ENCODE assay signal across 19 cellular contexts in genomic region chr16:53084141-53084541, GRCh38. TPM values are rescaled to one million over a fixed set of nuclear protein-coding genes. Genes with fewer than 3 reads are reported as not detected.
A peak's percentile ranks its signal among the peaks of the same experiment; 100 is the strongest.
DNase-seq lines count a peak whose midpoint lies in the region; ATAC-seq and TF ChIP-seq lines count a peak whose summit lies in the region.
"Had no signal": no experiment of that assay in that cellular context is flagged by ENCODE, and none has a peak within 500 bp of the region (broad histone marks: within the 10 kb centered on the region; RNA-seq: fewer than 3 reads in every experiment).

No MANE protein-coding gene starts in this region.

- peak overlapping the region; percentile 45 to 58 for H3K27ac ChIP-seq in tibial artery
- H3K27ac ChIP-seq: SJSA1 had no signal

- H3K27me3 Mint-ChIP-seq in central memory CD8-positive, alpha-beta T cell, result no peaks in the 10 kb centered on the region
- H3K27me3 Mint-ChIP-seq in mesothelial cell of epicardium (ENCODE audit: low read depth), result no peaks in the 10 kb centered on the region
- H3K27me3 Mint-ChIP-seq in naive thymus-derived CD8-positive, alpha-beta T cell, result no peaks in the 10 kb centered on the region
- H3K27me3 Mint-ChIP-seq: activated naive CD4-positive, alpha-beta T cell treated with anti-CD3 and anti-CD28 coated beads, Interleukin-2, amount 50 U/mL, for 24 hours had no signal

- H3K36me3 ChIP-seq in MG63, result peaks cover 12% of the 10 kb centered on the region
- no peaks in the 10 kb centered on the region for H3K36me3 ChIP-seq in tibial artery
- H3K36me3 ChIP-seq: SJSA1 had no signal

- H3K27ac Mint-ChIP-seq in central memory CD8-positive, alpha-beta T cell (ENCODE audit: low read depth), result peak overlapping the region; percentile 27
- peak overlapping the region; percentile 83 for H3K27ac Mint-ChIP-seq in mesothelial cell of epicardium
- H3K27ac Mint-ChIP-seq in naive thymus-derived CD8-positive, alpha-beta T cell, result no peak overlapping the region
- H3K27ac Mint-ChIP-seq: activated naive CD4-positive, alpha-beta T cell treated with anti-CD3 and anti-CD28 coated beads, Interleukin-2, amount 50 U/mL, for 24 hours had no signal

- H3K4me3 Mint-ChIP-seq in central memory CD8-positive, alpha-beta T cell, result no peak overlapping the region
- no peak overlapping the region for H3K4me3 Mint-ChIP-seq in mesothelial cell of epicardium
- no peak overlapping the region for H3K4me3 Mint-ChIP-seq in naive thymus-derived CD8-positive, alpha-beta T cell
- H3K4me3 Mint-ChIP-seq: activated naive CD4-positive, alpha-beta T cell treated with anti-CD3 and anti-CD28 coated beads, Interleukin-2, amount 50 U/mL, for 24 hours; immature natural killer cell had no signal

- intact Hi-C loops in tibial artery (cut with DNase I; ENCODE audit: low total_unique reads), result no loop called here

- H3K9me3 ChIP-seq in MG63 (no peaks in the 10 kb centered on the region), tibial artery (no peaks in the 10 kb centered on the region)
- H3K9me3 ChIP-seq: mucosa of descending colon, SJSA1 had no signal

- DNase-seq in MG63, result peak; percentile 75
- no peak for DNase-seq in central memory CD8-positive, alpha-beta T cell (ENCODE audit: low spot score in 2 of 2)
- DNase-seq in mesothelial cell of epicardium (ENCODE audit: low spot score in 2 of 2, unreplicated experiment in 2 of 2), result no peak
- peak; percentile 68 to 80 for DNase-seq in tibial artery
- DNase-seq in naive thymus-derived CD8-positive, alpha-beta T cell, result no peak
- DNase-seq in NCI-H748 (lab: John Stamatoyannopoulos, UW; ENCODE audit: unreplicated experiment), result no peak
- DNase-seq in superior temporal gyrus (ENCODE audit: extremely low spot score), result no peak
- DNase-seq: activated CD4-positive, alpha-beta T cell treated with anti-CD3 and anti-CD28 coated beads for 48 hours; C1 segment of cervical spinal cord; foreskin fibroblast; immature natural killer cell; mucosa of descending colon; NCI-H1105 treated with DMSO at 0.1 percent for 48 hours; NCI-H2171 treated with DMSO at 0.1 percent for 48 hours; small intestine; stimulated activated naive CD8-positive, alpha-beta T cell treated with anti-CD3 and anti-CD28 coated beads, Interleukin-15, Interleukin-2, amounts not matched to agents 100 U/mL and 50 U/mL, for 24 hours; T1000 had no signal

- TF ChIP-seq CTCF in mesothelial cell of epicardium (IDR thresholded peaks at IDR 0.05; ENCODE audit: unreplicated experiment) (no peak), tibial artery (IDR thresholded peaks at IDR 0.05) (no peak)

- H3K36me3 Mint-ChIP-seq in central memory CD8-positive, alpha-beta T cell (ENCODE audit: insufficient read depth), result peaks cover 8% of the 10 kb centered on the region
- no peaks in the 10 kb centered on the region for H3K36me3 Mint-ChIP-seq in mesothelial cell of epicardium
- H3K36me3 Mint-ChIP-seq in naive thymus-derived CD8-positive, alpha-beta T cell, result peaks cover 0 to 2% (median 0%) of the 10 kb centered on the region in 3 donors
- H3K36me3 Mint-ChIP-seq: activated naive CD4-positive, alpha-beta T cell treated with anti-CD3 and anti-CD28 coated beads, Interleukin-2, amount 50 U/mL, for 24 hours had no signal

- H3K27me3 ChIP-seq in MG63 (no peaks in the 10 kb centered on the region), tibial artery (no peaks in the 10 kb centered on the region)
- H3K27me3 ChIP-seq: SJSA1 had no signal

- no peaks in the 10 kb centered on the region for H3K9me3 Mint-ChIP-seq in central memory CD8-positive, alpha-beta T cell
- H3K9me3 Mint-ChIP-seq in mesothelial cell of epicardium, result no peaks in the 10 kb centered on the region
- no peaks in the 10 kb centered on the region for H3K9me3 Mint-ChIP-seq in naive thymus-derived CD8-positive, alpha-beta T cell
- H3K9me3 Mint-ChIP-seq: activated naive CD4-positive, alpha-beta T cell treated with anti-CD3 and anti-CD28 coated beads, Interleukin-2, amount 50 U/mL, for 24 hours; immature natural killer cell had no signal

- H3K4me1 ChIP-seq in tibial artery, result peaks cover 8 to 67% (median 31%) of the 10 kb centered on the region in 4 donors

- H3K4me3 ChIP-seq in MG63 (no peak overlapping the region), tibial artery (no peak overlapping the region)
- H3K4me3 ChIP-seq: mucosa of descending colon, SJSA1 had no signal

- POLR2A ChIA-PET in naive thymus-derived CD8-positive, alpha-beta T cell (lab: Charles Lee), result no interaction called here

- no peak for ATAC-seq in central memory CD8-positive, alpha-beta T cell (replicated peaks; ENCODE audit: extremely low read depth, poor library complexity, severe bottlenecking)
- ATAC-seq in naive thymus-derived CD8-positive, alpha-beta T cell, result no peak
- ATAC-seq: mucosa of descending colon; stimulated activated naive CD8-positive, alpha-beta T cell treated with anti-CD3 and anti-CD28 coated beads, Interleukin-15, Interleukin-2, amounts not matched to agents 100 U/mL and 50 U/mL, for 24 hours had no signal

- H3K4me1 Mint-ChIP-seq in central memory CD8-positive, alpha-beta T cell, result peaks cover 28% of the 10 kb centered on the region
- peaks cover 57% of the 10 kb centered on the region for H3K4me1 Mint-ChIP-seq in mesothelial cell of epicardium
- H3K4me1 Mint-ChIP-seq in naive thymus-derived CD8-positive, alpha-beta T cell, result peaks cover 4 to 10% (median 8%) of the 10 kb centered on the region in 4 donors
- H3K4me1 Mint-ChIP-seq: activated naive CD4-positive, alpha-beta T cell treated with anti-CD3 and anti-CD28 coated beads, Interleukin-2, amount 50 U/mL, for 24 hours had no signal

RNA-seq across cellular contexts. Expression of gene CHD9, which starts 29.4 kb away (rescaled TPM):
- 27.9 and 51.1 TPM in 2 replicates for total RNA-seq in MG63 (2014; rRNA removed; shearing (Covaris generic); ENCODE audit: low replicate concordance)
- total RNA-seq in mesothelial cell of epicardium, result 108 to 119 TPM (median 110 TPM) in 3 replicates
- total RNA-seq in naive thymus-derived CD8-positive, alpha-beta T cell, result 10 to 100 TPM; 36.4 to 42.6 TPM
- 10 to 100 TPM; 18.4 to 28.8 (median 21.7) TPM for polyA plus RNA-seq in naive thymus-derived CD8-positive, alpha-beta T cell

RNA-seq across cellular contexts. Expression of gene CHD9NB, which starts 31.4 kb away (rescaled TPM):
- total RNA-seq in MG63 (2014; rRNA removed; shearing (Covaris generic); ENCODE audit: low replicate concordance), result 0.27 and 2.6 TPM in 2 replicates
- 0.29 to 0.44 TPM (median 0.43 TPM) in 3 replicates for total RNA-seq in mesothelial cell of epicardium
- total RNA-seq in naive thymus-derived CD8-positive, alpha-beta T cell, result not detected
- polyA plus RNA-seq in naive thymus-derived CD8-positive, alpha-beta T cell, result not detected
- polyA plus RNA-seq: immature natural killer cell had no signal

Comparison
In these comparisons a context has a peak if more than half of its experiments do, and no peak if none do; other contexts are left out.
1. DNase-seq: peak in MG63 (single experiment) and tibial artery (2 of 2); none in central memory CD8-positive, alpha-beta T cell (0 of 2), mesothelial cell of epicardium (0 of 2), naive thymus-derived CD8-positive, alpha-beta T cell (0 of 10), NCI-H748 (single experiment) and superior temporal gyrus (single experiment).
2. H3K27ac Mint-ChIP-seq: peak in central memory CD8-positive, alpha-beta T cell (single experiment) and mesothelial cell of epicardium (single experiment); none in naive thymus-derived CD8-positive, alpha-beta T cell (0 of 10).